Comparison of ENCODE assay signal across 15 cellular contexts in genomic region chr2:70656421-70657010, GRCh38.
DNase-seq lines count a peak whose midpoint lies in the region; ATAC-seq and TF ChIP-seq lines count a peak whose summit lies in the region.
"Had no signal": no experiment of that assay in that cellular context is flagged by ENCODE, and none has a peak within 500 bp of the region (broad histone marks: within the 10 kb centered on the region; RNA-seq: fewer than 3 reads in every experiment).

No MANE protein-coding gene starts in this region.

- peak overlapping the region; percentile 44; the same call in 1 of the 2 replicates for H2AFZ ChIP-seq in Loucy (ENCODE audit: low read length)

- H3K27me3 ChIP-seq in CD4-positive, alpha-beta memory T cell (ENCODE audit: insufficient read depth, low read length) = no peaks in the 10 kb centered on the region
- H3K27me3 ChIP-seq in Loucy (ENCODE audit: insufficient read depth, low read length, poor library complexity, severe bottlenecking) (no peaks in the 10 kb centered on the region), upper lobe of right lung (peaks cover 9% of the 10 kb centered on the region)
- H3K27me3 ChIP-seq: BLaER1 treated with 17β-estradiol and CSF1 and Interleukin-3, amounts not matched to agents 10 nM and 100 nM had no signal

- H3K9me3 ChIP-seq in CD4-positive, alpha-beta memory T cell (ENCODE audit: control insufficient read depth in 1 of 2, low read length in 2 of 2) = no peaks in the 10 kb centered on the region
- H3K9me3 ChIP-seq in Loucy (ENCODE audit: insufficient read depth, low read depth, low read length) (no peaks in the 10 kb centered on the region), upper lobe of right lung (no peaks in the 10 kb centered on the region)

- DNase-seq in CD4-positive, alpha-beta memory T cell = peak; percentile 31 to 59 (median 43)
- peak; percentile 32 for DNase-seq in activated T-cell treated with anti-CD3 and anti-CD28 coated beads, Interleukin-2, amount 50 U/mL, for 4 hours
- DNase-seq in glutamatergic neuron (no peak), NOMO-1 (lab: John Stamatoyannopoulos, UW; ENCODE audit: unreplicated experiment in 2 of 2) (no peak), HFFc6 (no peak), upper lobe of right lung (no peak)
- DNase-seq: Kasumi-1, left cardiac atrium, NCI-H1436 treated with DMSO at 0.1 percent for 48 hours, NCI-H226, spleen had no signal

- no peaks in the 10 kb centered on the region for H3K36me3 ChIP-seq in CD4-positive, alpha-beta memory T cell (ENCODE audit: insufficient read depth, low read length)
- H3K36me3 ChIP-seq in Loucy (ENCODE audit: insufficient read depth, low read length) (no peaks in the 10 kb centered on the region), upper lobe of right lung (no peaks in the 10 kb centered on the region)
- H3K36me3 ChIP-seq: cardiac muscle cell, spleen had no signal

- H3K4me3 Mint-ChIP-seq in CD4-positive, alpha-beta memory T cell = peak overlapping the region in 2 of 8 donors; percentile 9 to 42
- peak overlapping the region; percentile 4 for H3K4me3 Mint-ChIP-seq in activated T-cell treated with anti-CD3 and anti-CD28 coated beads, Interleukin-2, amount 50 U/mL, for 4 hours
- H3K4me3 Mint-ChIP-seq in glutamatergic neuron (ENCODE audit: unreplicated experiment) = no peak overlapping the region
- no peak overlapping the region for H3K4me3 Mint-ChIP-seq in HFFc6
- H3K4me3 Mint-ChIP-seq: neural crest cell had no signal

- H3K4me2 ChIP-seq in Loucy (ENCODE audit: low read depth, low read length, poor library complexity, severe bottlenecking) = no peak overlapping the region

- H3K36me3 Mint-ChIP-seq in CD4-positive, alpha-beta memory T cell = no peaks in the 10 kb centered on the region
- H3K36me3 Mint-ChIP-seq in activated T-cell treated with anti-CD3 and anti-CD28 coated beads, Interleukin-2, amount 50 U/mL, for 4 hours (ENCODE audit: insufficient read depth) = no peaks in the 10 kb centered on the region
- H3K36me3 Mint-ChIP-seq in glutamatergic neuron (ENCODE audit: unreplicated experiment) = peaks cover 19% of the 10 kb centered on the region
- no peaks in the 10 kb centered on the region for H3K36me3 Mint-ChIP-seq in HFFc6 (ENCODE audit: low read depth)

- no peaks in the 10 kb centered on the region for H3K9me2 ChIP-seq in Loucy (replicated peaks; ENCODE audit: low read depth, low read length)

- peaks cover 16 to 28% of the 10 kb centered on the region in 2 donors for H3K27me3 Mint-ChIP-seq in CD4-positive, alpha-beta memory T cell
- H3K27me3 Mint-ChIP-seq in activated T-cell treated with anti-CD3 and anti-CD28 coated beads, Interleukin-2, amount 50 U/mL, for 4 hours (ENCODE audit: low read depth) = peaks cover 13% of the 10 kb centered on the region
- peaks cover 12% of the 10 kb centered on the region for H3K27me3 Mint-ChIP-seq in glutamatergic neuron (ENCODE audit: unreplicated experiment)
- peaks cover 62% of the 10 kb centered on the region for H3K27me3 Mint-ChIP-seq in HFFc6 (ENCODE audit: insufficient read depth)

- peaks cover 11 to 21% (median 15%) of the 10 kb centered on the region in 4 donors for H3K4me1 Mint-ChIP-seq in CD4-positive, alpha-beta memory T cell
- H3K4me1 Mint-ChIP-seq in activated T-cell treated with anti-CD3 and anti-CD28 coated beads, Interleukin-2, amount 50 U/mL, for 4 hours (ENCODE audit: low read depth) = peaks cover 21% of the 10 kb centered on the region
- H3K4me1 Mint-ChIP-seq in glutamatergic neuron (ENCODE audit: low read depth, unreplicated experiment) (peaks cover 15% of the 10 kb centered on the region), HFFc6 (ENCODE audit: low read depth) (no peaks in the 10 kb centered on the region)
- H3K4me1 Mint-ChIP-seq: neural crest cell had no signal

- no peaks in the 10 kb centered on the region for H3F3A ChIP-seq in Loucy (ENCODE audit: low read depth)

- peak overlapping the region in 4 of 7 donors; percentile 23 to 75 (median 32) for H3K27ac Mint-ChIP-seq in CD4-positive, alpha-beta memory T cell
- H3K27ac Mint-ChIP-seq in glutamatergic neuron (ENCODE audit: unreplicated experiment) = peak overlapping the region; percentile 23
- H3K27ac Mint-ChIP-seq in HFFc6 = no peak overlapping the region

- H3K4me1 ChIP-seq in CD4-positive, alpha-beta memory T cell (ENCODE audit: insufficient read depth, low read length) = peaks cover 13% of the 10 kb centered on the region
- peaks cover 22% of the 10 kb centered on the region for H3K4me1 ChIP-seq in Loucy (ENCODE audit: insufficient read depth, low read length, poor library complexity, severe bottlenecking)
- no peaks in the 10 kb centered on the region for H3K4me1 ChIP-seq in upper lobe of right lung
- H3K4me1 ChIP-seq: spleen had no signal

- H3K9me3 Mint-ChIP-seq in CD4-positive, alpha-beta memory T cell = peaks cover 0 to 7% (median 3%) of the 10 kb centered on the region in 8 donors
- H3K9me3 Mint-ChIP-seq in activated T-cell treated with anti-CD3 and anti-CD28 coated beads, Interleukin-2, amount 50 U/mL, for 4 hours = peaks cover 4% of the 10 kb centered on the region
- H3K9me3 Mint-ChIP-seq in glutamatergic neuron (ENCODE audit: unreplicated experiment) (peaks cover 28% of the 10 kb centered on the region), HFFc6 (no peaks in the 10 kb centered on the region; the same call in 1 of the 2 replicates)

- TF ChIP-seq CTCF in Loucy (conservative IDR thresholded peaks at IDR 0.05; ENCODE audit: low read length) (no peak), glutamatergic neuron (IDR thresholded peaks at IDR 0.05; ENCODE audit: partially characterized antibody, unreplicated experiment) (no peak), HFFc6 (IDR thresholded peaks at IDR 0.05) (no peak), upper lobe of right lung (IDR thresholded peaks at IDR 0.05) (no peak)

- intact Hi-C loops in CD4-positive, alpha-beta memory T cell (cut with micrococcal nuclease) = no loop called here
- intact Hi-C loops in upper lobe of right lung (cut with DNase I) = no loop called here

- POLR2A ChIA-PET in CD4-positive, alpha-beta memory T cell (lab: Charles Lee; ENCODE audit: partially characterized antibody) = no interaction called here

- no peak overlapping the region for H3K4me3 ChIP-seq in CD4-positive, alpha-beta memory T cell (ENCODE audit: low read length in 2 of 2)
- H3K4me3 ChIP-seq in Loucy (ENCODE audit: low read length, poor library complexity, severe bottlenecking) = no peak overlapping the region
- H3K4me3 ChIP-seq in upper lobe of right lung = no peak overlapping the region
- H3K4me3 ChIP-seq: BLaER1 treated with 17β-estradiol and CSF1 and Interleukin-3, amounts not matched to agents 10 nM and 100 nM; cardiac muscle cell; spleen had no signal

- H3K79me2 ChIP-seq in Loucy (ENCODE audit: insufficient read depth, low read length) = no peaks in the 10 kb centered on the region

- no peaks in the 10 kb centered on the region for H4K20me1 ChIP-seq in Loucy (ENCODE audit: insufficient read depth, low read length, poor library complexity, severe bottlenecking)
- H4K20me1 ChIP-seq: BLaER1 treated with 17β-estradiol and CSF1 and Interleukin-3, amounts not matched to agents 10 nM and 100 nM had no signal

- no peak overlapping the region for H3K9ac ChIP-seq in Loucy (ENCODE audit: low read depth, low read length, poor library complexity, severe bottlenecking)
- H3K9ac ChIP-seq: BLaER1 treated with 17β-estradiol and CSF1 and Interleukin-3, amounts not matched to agents 10 nM and 100 nM had no signal

- peak; percentile 52 to 55 for ATAC-seq in activated T-cell treated with anti-CD3 and anti-CD28 coated beads, Interleukin-2, amount 50 U/mL, for 4 hours
- ATAC-seq in upper lobe of right lung = no peak
- ATAC-seq: left cardiac atrium had no signal

- no peak overlapping the region for H3K27ac ChIP-seq in CD4-positive, alpha-beta memory T cell (ENCODE audit: low read depth, low read length)
- H3K27ac ChIP-seq in upper lobe of right lung = no peak overlapping the region
- H3K27ac ChIP-seq: BLaER1 treated with 17β-estradiol and CSF1 and Interleukin-3, amounts not matched to agents 10 nM and 100 nM; cardiac muscle cell; spleen had no signal

- CTCF ChIA-PET in CD4-positive, alpha-beta memory T cell (lab: Charles Lee; ENCODE audit: partially characterized antibody) = interaction anchor here (0.6 to 2.3 kb wide), 8 partner anchors 11 to 353 kb away, joined by 3 to 15 read pairs (median 6); partner anchors contain the start of genes ADD2 and FAM136A

Comparison
In these comparisons a context has a peak if more than half of its experiments do, and no peak if none do; other contexts are left out.
1. DNase-seq: peak in CD4-positive, alpha-beta memory T cell (5 of 5) and activated T-cell treated with anti-CD3 and anti-CD28 coated beads, Interleukin-2, amount 50 U/mL, for 4 hours (single experiment); none in glutamatergic neuron (single experiment), NOMO-1 (0 of 2), HFFc6 (single experiment) and upper lobe of right lung (single experiment).